In genomic region chr5:32710335-32710858, GRCh38 we compare ENCODE assay signal across 2 cellular contexts.
TF ChIP-seq lines count a peak whose summit lies in the region.

No MANE protein-coding gene starts in this region.

TF ChIP-seq in IMR-90, 13 proteins besides CTCF, POLR2A, EP300 and RAD21:
- TF ChIP-seq CEBPB (IDR thresholded peaks at IDR 0.05; ENCODE audit: low read depth, low read length) (no peak), NFE2L2 (IDR thresholded peaks at IDR 0.05; ENCODE audit: low read depth, low read length) (no peak), FOS (IDR thresholded peaks at IDR 0.05; ENCODE audit: low read depth, low read length) (no peak), RCOR1 (IDR thresholded peaks at IDR 0.05; ENCODE audit: insufficient replicate concordance, low read length) (no peak), MAFK (IDR thresholded peaks at IDR 0.05; ENCODE audit: low read depth, low read length) (no peak), CHD1 (IDR thresholded peaks at IDR 0.05; ENCODE audit: low read depth, low read length) (no peak), USF2 (IDR thresholded peaks at IDR 0.05; ENCODE audit: low read depth, low read length) (no peak)
TF ChIP-seq in IMR-90: peak in this region for 0.

TF ChIP-seq in K562, 482 proteins besides CTCF, POLR2A, EP300 and RAD21:
- TF ChIP-seq E2F6 (IDR thresholded peaks at IDR 0.05; ENCODE audit: borderline replicate concordance in 1 of 2, extremely low read depth in 1 of 2, insufficient read depth in 1 of 2, insufficient read length in 1 of 2, low read depth in 1 of 2, low read length in 1 of 2, poor library complexity in 1 of 2, severe bottlenecking in 1 of 2) (peak in 1 of 2 experiments; percentile 6), ZNF77 (CRISPR knock-in tag; IDR thresholded peaks at IDR 0.05) (no peak), NFRKB (IDR thresholded peaks at IDR 0.05; ENCODE audit: low read depth) (no peak), SRSF1 (IDR thresholded peaks at IDR 0.05; ENCODE audit: low read depth, low read length) (no peak), SP1 (CRISPR knock-in tag; IDR thresholded peaks at IDR 0.05) (no peak), CBX3 (IDR thresholded peaks at IDR 0.05; ENCODE audit: borderline replicate concordance in 1 of 2, low read length in 2 of 2) (no peak), EGR1 (conservative IDR thresholded peaks at IDR 0.05) (no peak), PHB2 (IDR thresholded peaks at IDR 0.05; ENCODE audit: low read depth) (no peak), ZNF324 (CRISPR knock-in tag; IDR thresholded peaks at IDR 0.05) (no peak), SMARCE1 (IDR thresholded peaks at IDR 0.05) (no peak), TEAD1 (CRISPR knock-in tag; IDR thresholded peaks at IDR 0.05) (0 out of 4 replicates have a peak, but pooled peaks of 1 of the 2 experiments have one; percentile 2), PYGO2 (tag; IDR thresholded peaks at IDR 0.05) (no peak), ARID1B (IDR thresholded peaks at IDR 0.05) (no peak), ZNF121 (CRISPR knock-in tag; conservative IDR thresholded peaks at IDR 0.05) (no peak)
